In the genomic region with DNA sequence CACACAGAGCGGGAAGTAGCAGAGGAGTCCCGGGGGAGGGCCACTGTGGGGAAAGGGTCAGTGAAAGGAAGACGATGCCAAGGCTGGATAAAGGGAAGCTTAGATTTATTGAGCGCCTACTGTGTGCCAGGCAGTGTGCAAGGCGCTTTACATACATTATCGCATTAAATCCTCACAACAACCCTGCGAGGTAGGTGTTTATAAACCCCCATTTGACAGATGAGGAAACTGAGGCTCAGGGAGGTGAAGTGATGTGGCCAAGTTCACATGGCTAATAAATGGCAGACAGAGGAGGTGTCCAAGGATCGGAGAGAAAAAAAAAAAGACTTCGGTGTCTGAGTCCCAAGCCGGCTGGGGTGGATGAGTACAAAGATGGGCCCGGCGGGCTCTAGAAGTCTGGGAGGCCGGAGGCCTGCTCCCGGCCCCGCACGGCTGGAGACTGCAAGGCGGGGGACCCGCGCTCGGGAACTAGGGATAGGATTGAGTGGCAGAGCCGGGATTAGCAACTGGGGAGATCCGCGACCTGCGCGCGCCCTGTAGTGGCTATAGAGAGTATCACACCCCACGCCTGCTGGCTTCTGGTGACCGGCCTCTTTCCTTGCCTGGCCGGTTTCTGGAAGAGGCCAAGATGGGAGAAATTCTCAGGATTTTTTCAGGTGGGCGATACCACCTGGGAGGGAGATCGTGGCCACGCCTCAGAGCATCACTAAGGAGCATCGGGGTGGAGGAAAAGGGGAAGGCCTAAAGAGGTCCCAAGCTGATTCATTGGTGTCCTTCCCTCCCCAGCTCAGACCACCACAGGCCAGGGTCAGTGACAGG, we compare ENCODE assay signal across 8 cellular contexts. TPM values are rescaled to one million over a fixed set of nuclear protein-coding genes. Genes with fewer than 3 reads are reported as not detected.
DNase-seq lines count a peak whose midpoint lies in the region; ATAC-seq and TF ChIP-seq lines count a peak whose summit lies in the region.

No MANE protein-coding gene starts in this region.

- no peaks in the 10 kb centered on the region for H3K79me2 ChIP-seq in neural progenitor cell (ENCODE audit: low read depth)

- TF ChIP-seq CTCF in fibroblast of the aortic adventitia (IDR thresholded peaks at IDR 0.05; ENCODE audit: insufficient read depth, low read length), result peak; percentile 90
- TF ChIP-seq CTCF in neural progenitor cell (IDR thresholded peaks at IDR 0.05), result peak; percentile 73

- peaks cover 34% of the 10 kb centered on the region for H3F3A ChIP-seq in neural progenitor cell (ENCODE audit: low read depth)

- H3K36me3 ChIP-seq in neural progenitor cell, result no peaks in the 10 kb centered on the region

- H3K9ac ChIP-seq in neural progenitor cell, result no peak overlapping the region

- peaks cover 46% of the 10 kb centered on the region for H3K4me1 Mint-ChIP-seq in neural progenitor cell

- H3K9me3 ChIP-seq in neural progenitor cell (ENCODE audit: low read depth), result no peaks in the 10 kb centered on the region

- H3K27me3 ChIP-seq in neural progenitor cell, result peaks cover 99% of the 10 kb centered on the region

- peaks cover 27% of the 10 kb centered on the region for H3K4me1 ChIP-seq in neural progenitor cell

- H4K20me1 ChIP-seq in neural progenitor cell (ENCODE audit: low read depth), result peaks cover 28% of the 10 kb centered on the region

- no peak overlapping the region for H3K4me2 ChIP-seq in neural progenitor cell

- peak overlapping the region; percentile 81 for H3K27ac Mint-ChIP-seq in neural progenitor cell

- no peak overlapping the region for H3K27ac ChIP-seq in neural progenitor cell

- DNase-seq in DMS114 treated with DMSO at 0.1 percent for 48 hours (lab: John Stamatoyannopoulos, UW; ENCODE audit: unreplicated experiment) (peak; percentile 57), HK-2 (ENCODE audit: unreplicated experiment) (peak; percentile 83), NCI-H526 treated with DMSO at 0.1 percent for 48 hours (lab: John Stamatoyannopoulos, UW) (peak; percentile 60), fibroblast of the aortic adventitia (ENCODE audit: low read depth) (peak; percentile 76), neural progenitor cell (ENCODE audit: low spot score) (peak; percentile 94)
- peak; percentile 71 to 76 for DNase-seq in activated T-cell treated with anti-CD3 and anti-CD28 coated beads, Interleukin-2, amount 50 U/mL, for 48 hours

- H3K9me3 Mint-ChIP-seq in neural progenitor cell, result no peaks in the 10 kb centered on the region

- no peak for ATAC-seq in HG03432 (IDR thresholded peaks at IDR 0.05; ENCODE audit: unreplicated experiment)
- ATAC-seq in HG03342 (IDR thresholded peaks at IDR 0.05; ENCODE audit: unreplicated experiment), result no peak

- H2AFZ ChIP-seq in neural progenitor cell (replicated peaks), result no peak overlapping the region

- H3K36me3 Mint-ChIP-seq in neural progenitor cell, result no peaks in the 10 kb centered on the region

- peaks cover 60% of the 10 kb centered on the region for H3K27me3 Mint-ChIP-seq in neural progenitor cell (ENCODE audit: insufficient read depth, low read depth)

- peak overlapping the region; percentile 78 for H3K4me3 Mint-ChIP-seq in neural progenitor cell

- H3K4me3 ChIP-seq in fibroblast of the aortic adventitia (ENCODE audit: low read depth, low read length) (peak overlapping the region; percentile 31), neural progenitor cell (no peak overlapping the region)

RNA-seq across cellular contexts. Expression of gene DDN, which starts 3.9 kb away (rescaled TPM):
- total RNA-seq in fibroblast of the aortic adventitia (ENCODE audit: low replicate concordance) (0.08 and 0.09 TPM in 2 replicates), neural progenitor cell (ENCODE audit: low replicate concordance) (0.25 TPM in 1 of 2 replicates, not detected in the other)

RNA-seq across cellular contexts. Expression of gene WNT1, which starts 17.1 kb away (rescaled TPM):
- total RNA-seq in fibroblast of the aortic adventitia (ENCODE audit: low replicate concordance), result not detected in 2 replicates
- 0.56 TPM in 1 of 2 replicates, not detected in the other for total RNA-seq in neural progenitor cell (ENCODE audit: low replicate concordance)

RNA-seq across cellular contexts. Expression of gene PRKAG1, which starts 23.3 kb away (rescaled TPM):
- total RNA-seq in fibroblast of the aortic adventitia (ENCODE audit: low replicate concordance) (52.4 and 95.9 TPM in 2 replicates), neural progenitor cell (ENCODE audit: low replicate concordance) (32.4 and 41.8 TPM in 2 replicates)

RNA-seq across cellular contexts. Expression of gene WNT10B, which starts 23.7 kb away (rescaled TPM):
- total RNA-seq in fibroblast of the aortic adventitia (ENCODE audit: low replicate concordance) (0.18 and 0.98 TPM in 2 replicates), neural progenitor cell (ENCODE audit: low replicate concordance) (0.07 and 1.2 TPM in 2 replicates)

RNA-seq across cellular contexts. Expression of gene ARF3, which starts 38.0 kb away (rescaled TPM):
- total RNA-seq in fibroblast of the aortic adventitia (ENCODE audit: low replicate concordance) (39.7 and 65.3 TPM in 2 replicates), neural progenitor cell (ENCODE audit: low replicate concordance) (84.1 and 144 TPM in 2 replicates)
